In genomic region chr3:133962879-133963278, GRCh38 we compare ENCODE assay signal across 1 cellular context.
TF ChIP-seq lines count a peak whose summit lies in the region.

No MANE protein-coding gene starts in this region.

TF ChIP-seq in IMR-90, 13 proteins besides CTCF, POLR2A, EP300 and RAD21 (continued from another document):
- TF ChIP-seq, protein P1, sequence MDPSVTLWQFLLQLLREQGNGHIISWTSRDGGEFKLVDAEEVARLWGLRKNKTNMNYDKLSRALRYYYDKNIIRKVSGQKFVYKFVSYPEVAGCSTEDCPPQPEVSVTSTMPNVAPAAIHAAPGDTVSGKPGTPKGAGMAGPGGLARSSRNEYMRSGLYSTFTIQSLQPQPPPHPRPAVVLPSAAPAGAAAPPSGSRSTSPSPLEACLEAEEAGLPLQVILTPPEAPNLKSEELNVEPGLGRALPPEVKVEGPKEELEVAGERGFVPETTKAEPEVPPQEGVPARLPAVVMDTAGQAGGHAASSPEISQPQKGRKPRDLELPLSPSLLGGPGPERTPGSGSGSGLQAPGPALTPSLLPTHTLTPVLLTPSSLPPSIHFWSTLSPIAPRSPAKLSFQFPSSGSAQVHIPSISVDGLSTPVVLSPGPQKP (IDR thresholded peaks at IDR 0.05; ENCODE audit: borderline replicate concordance, low read depth, low read length): no peak
